Comparison of ENCODE assay signal across 23 cellular contexts in the genomic region with DNA sequence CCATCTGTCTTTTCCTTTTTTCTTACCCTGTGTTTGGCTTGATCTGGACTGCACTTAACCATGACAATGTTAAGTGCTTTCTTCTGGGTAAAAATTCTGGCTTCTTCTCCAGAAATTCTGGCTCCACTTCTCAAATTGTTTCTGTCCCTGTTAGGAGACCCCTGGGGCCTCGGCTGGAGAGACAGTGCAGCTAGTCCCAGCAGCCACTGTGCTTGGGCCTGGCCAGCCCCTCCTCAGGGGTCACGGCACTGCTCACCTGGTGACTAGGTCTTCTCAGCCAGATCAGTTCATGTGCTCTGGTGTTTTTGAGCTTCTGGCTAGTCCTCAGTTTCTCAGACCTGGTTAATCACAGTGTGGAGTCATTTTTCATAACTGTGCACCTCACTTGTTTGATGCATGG.
"Had no signal": no experiment of that assay in that cellular context is flagged by ENCODE, and none has a peak within 500 bp of the region (broad histone marks: within the 10 kb centered on the region; RNA-seq: fewer than 3 reads in every experiment).

No MANE protein-coding gene starts in this region.

- H3K27ac Mint-ChIP-seq: activated T-helper 1 cell treated with anti-CD3 and anti-CD28 coated beads, Interleukin-12 subunit alpha, Interleukin-12 subunit beta, Interleukin-2, Interleukin-4 antibody, amounts not matched to agents 30 ng/mL and 10 ng/mL and 1 ng/mL, durations not matched to agents 14 hours and 24 hours and 36 hours; nephron; stimulated activated memory B cell treated with anti-CD40 and anti-IgM and Interleukin-4, amounts not matched to agents 10 μg/mL and 1 μg/mL and 100 μg/mL, for 72 hours; T-helper 17 cell had no signal

- ATAC-seq: body of pancreas; left lung; stimulated activated memory B cell treated with anti-CD40 and anti-IgM and Interleukin-4, amounts not matched to agents 10 μg/mL and 1 μg/mL and 100 μg/mL, for 72 hours; T-helper 17 cell had no signal

- H3K4me3 ChIP-seq: body of pancreas, cardiac muscle cell, left lung, pancreas, psoas muscle, vagina had no signal

- H3K27me3 Mint-ChIP-seq: stimulated activated memory B cell treated with anti-CD40 and anti-IgM and Interleukin-4, amounts not matched to agents 10 μg/mL and 1 μg/mL and 100 μg/mL, for 72 hours; T-helper 17 cell had no signal

- H3K9me3 Mint-ChIP-seq: activated T-helper 1 cell treated with anti-CD3 and anti-CD28 coated beads, Interleukin-12 subunit alpha, Interleukin-12 subunit beta, Interleukin-2, Interleukin-4 antibody, amounts not matched to agents 30 ng/mL and 10 ng/mL and 1 ng/mL, durations not matched to agents 14 hours and 24 hours and 36 hours; nephron; stimulated activated memory B cell treated with anti-CD40 and anti-IgM and Interleukin-4, amounts not matched to agents 10 μg/mL and 1 μg/mL and 100 μg/mL, for 72 hours had no signal

- H3K27me3 ChIP-seq: body of pancreas, cardiac muscle cell, left lung, neutrophil, pancreas, vagina had no signal

- H3K27ac ChIP-seq: body of pancreas, cardiac muscle cell, left lung, neutrophil, pancreas, psoas muscle, vagina had no signal

- H3K9me3 ChIP-seq: body of pancreas, left lung, neutrophil, pancreas, psoas muscle, vagina had no signal

- H3K4me3 Mint-ChIP-seq: activated T-helper 1 cell treated with anti-CD3 and anti-CD28 coated beads, Interleukin-12 subunit alpha, Interleukin-12 subunit beta, Interleukin-2, Interleukin-4 antibody, amounts not matched to agents 30 ng/mL and 10 ng/mL and 1 ng/mL, durations not matched to agents 14 hours and 24 hours and 36 hours; nephron; stimulated activated memory B cell treated with anti-CD40 and anti-IgM and Interleukin-4, amounts not matched to agents 10 μg/mL and 1 μg/mL and 100 μg/mL, for 72 hours; T-helper 17 cell had no signal

- DNase-seq: activated CD4-positive, alpha-beta T cell treated with anti-CD3 and anti-CD28 coated beads for 4 hours; activated CD4-positive, alpha-beta T cell treated with anti-CD3 and anti-CD28 coated beads, Interleukin-2, amount 50 U/mL, for 48 hours; activated CD4-positive, CD25-positive, alpha-beta regulatory T cell; activated gamma-delta T cell; activated naive CD4-positive, alpha-beta T cell treated with anti-CD3 and anti-CD28 coated beads, Interleukin-2, amount 50 U/mL, for 16 hours; anterior cingulate cortex; body of pancreas; effector CD4-positive, alpha-beta T cell; foreskin melanocyte; mammary epithelial cell; pancreas; psoas muscle; small intestine; stimulated activated CD4-positive, alpha-beta T cell treated with anti-CD3 and anti-CD28 coated beads, Interleukin-2, amount 100 ng/mL, for 24 hours; T-helper 17 cell; trophoblast cell had no signal

- H3K4me1 ChIP-seq: pancreas had no signal

- H3K36me3 ChIP-seq: cardiac muscle cell, neutrophil, pancreas, vagina had no signal
